In genomic region chr10:110775022-110775379, GRCh38 we compare ENCODE assay signal across 18 cellular contexts.
DNase-seq lines count a peak whose midpoint lies in the region; ATAC-seq and TF ChIP-seq lines count a peak whose summit lies in the region.
"Had no signal": no experiment of that assay in that cellular context is flagged by ENCODE, and none has a peak within 500 bp of the region (broad histone marks: within the 10 kb centered on the region; RNA-seq: fewer than 3 reads in every experiment).

No MANE protein-coding gene starts in this region.

- no peak for TF ChIP-seq CTCF in liver (IDR thresholded peaks at IDR 0.05; ENCODE audit: low read depth, low read length, missing input control)

- H3K4me3 Mint-ChIP-seq in activated T-helper 17 cell treated with anti-CD3 and anti-CD28 coated beads, Interleukin-2, amount 50 U/mL, for 72 hours = peak overlapping the region; percentile 79
- H3K4me3 Mint-ChIP-seq: mesothelial cell of epicardium had no signal

- peak overlapping the region; percentile 65 to 75 for H3K27ac ChIP-seq in liver (ENCODE audit: low read depth in 1 of 2, low read length in 2 of 2)

- ATAC-seq in activated T-helper 17 cell treated with anti-CD3 and anti-CD28 coated beads, Interleukin-2, amount 50 U/mL, for 72 hours (replicated peaks) = no peak
- no peak for ATAC-seq in GM18858 (IDR thresholded peaks at IDR 0.05; ENCODE audit: unreplicated experiment)

- H3K4me1 ChIP-seq in liver (ENCODE audit: control insufficient read depth in 4 of 4, insufficient read depth in 4 of 4, low read length in 3 of 4) = peaks cover 0 to 12% (median 5%) of the 10 kb centered on the region in 4 donors

- no peak overlapping the region for H3K9ac ChIP-seq in liver (ENCODE audit: low read depth in 1 of 2, low read length in 2 of 2)

- peak overlapping the region; percentile 99 for H3K27ac Mint-ChIP-seq in activated T-helper 17 cell treated with anti-CD3 and anti-CD28 coated beads, Interleukin-2, amount 50 U/mL, for 72 hours
- H3K27ac Mint-ChIP-seq: mesothelial cell of epicardium had no signal

- DNase-seq in DMS53 (lab: John Stamatoyannopoulos, UW) (peak; percentile 54), DMS53 treated with DMSO at 0.1 percent for 48 hours (lab: John Stamatoyannopoulos, UW; ENCODE audit: unreplicated experiment) (no peak), Caki2 (ENCODE audit: low read depth) (peak; percentile 54), iPS-NIHi7 (ENCODE audit: extremely low spot score) (no peak)
- no peak for DNase-seq in stimulated activated CD4-positive, alpha-beta T cell treated with anti-CD3 and anti-CD28 coated beads, Interleukin-4, amount 100 ng/mL, for 24 hours
- DNase-seq: activated naive CD4-positive, alpha-beta T cell; brain microvascular endothelial cell; C1 segment of cervical spinal cord; DND-41; effector memory CD8-positive, alpha-beta T cell; NCI-H2029 treated with DMSO at 0.1 percent for 48 hours; NCI-H69; occipital lobe had no signal

- peaks cover 3% of the 10 kb centered on the region for H3K27me3 Mint-ChIP-seq in activated T-helper 17 cell treated with anti-CD3 and anti-CD28 coated beads, Interleukin-2, amount 50 U/mL, for 72 hours
- H3K27me3 Mint-ChIP-seq: effector memory CD8-positive, alpha-beta T cell had no signal

- WGBS in liver = 78% methylated on average over 4 of the region's 4 CpGs

- no peaks in the 10 kb centered on the region for H3K36me3 ChIP-seq in liver (ENCODE audit: control insufficient read depth in 4 of 4, insufficient read depth in 3 of 4, low read depth in 1 of 4, low read length in 3 of 4)
- H3K36me3 ChIP-seq: brain microvascular endothelial cell had no signal

- H3K4me1 Mint-ChIP-seq in activated T-helper 17 cell treated with anti-CD3 and anti-CD28 coated beads, Interleukin-2, amount 50 U/mL, for 72 hours = peaks cover 16% of the 10 kb centered on the region

- no peak for TF ChIP-seq RAD21 in liver (IDR thresholded peaks at IDR 0.05)

- peaks cover 10% of the 10 kb centered on the region for H3K36me3 Mint-ChIP-seq in activated T-helper 17 cell treated with anti-CD3 and anti-CD28 coated beads, Interleukin-2, amount 50 U/mL, for 72 hours (ENCODE audit: low read depth)

- H3K27me3 ChIP-seq in liver (ENCODE audit: control insufficient read depth in 4 of 4, insufficient read depth in 4 of 4, low read length in 3 of 4) = no peaks in the 10 kb centered on the region
- H3K27me3 ChIP-seq: brain microvascular endothelial cell had no signal

- in situ Hi-C loops in Caki2 (cut with HindIII; ENCODE audit: low pct_unique_long_range_greater_than_20kb, low sequenced_read_pairs) = no loop called here

- no peaks in the 10 kb centered on the region for H3K9me3 Mint-ChIP-seq in activated T-helper 17 cell treated with anti-CD3 and anti-CD28 coated beads, Interleukin-2, amount 50 U/mL, for 72 hours
- H3K9me3 Mint-ChIP-seq: effector memory CD8-positive, alpha-beta T cell; mesothelial cell of epicardium had no signal

- H3K9me3 ChIP-seq in liver (ENCODE audit: control insufficient read depth in 4 of 4, low read length in 3 of 4) = no peaks in the 10 kb centered on the region

- no peak overlapping the region for H3K4me3 ChIP-seq in liver (ENCODE audit: low read depth in 1 of 3, low read length in 3 of 3)
- H3K4me3 ChIP-seq: skin epidermis had no signal

TF ChIP-seq in liver, 16 proteins besides CTCF, POLR2A, EP300 and RAD21:
- TF ChIP-seq JUND (IDR thresholded peaks at IDR 0.05) (no peak), FOXA2 (IDR thresholded peaks at IDR 0.05) (peak; percentile 8)

Comparison
In these comparisons a context has a peak if more than half of its experiments do, and no peak if none do; other contexts are left out.
1. DNase-seq: peak in DMS53 (single experiment) and Caki2 (single experiment); none in DMS53 treated with DMSO at 0.1 percent for 48 hours (single experiment), iPS-NIHi7 (single experiment) and stimulated activated CD4-positive, alpha-beta T cell treated with anti-CD3 and anti-CD28 coated beads, Interleukin-4, amount 100 ng/mL, for 24 hours (single experiment).